27 cellular contexts compared by ENCODE assay signal in genomic region chr21:44732956-44733355, GRCh38. TPM values are rescaled to one million over a fixed set of nuclear protein-coding genes. Genes with fewer than 3 reads are reported as not detected.
"Had no signal": no experiment of that assay in that cellular context is flagged by ENCODE, and none has a peak within 500 bp of the region (broad histone marks: within the 10 kb centered on the region; RNA-seq: fewer than 3 reads in every experiment).

No MANE protein-coding gene starts in this region.

- H3K27me3 ChIP-seq: neural progenitor cell, ovary, right lobe of liver, vagina had no signal

- H3K9me3 Mint-ChIP-seq: activated CD4-positive, alpha-beta memory T cell treated with anti-CD3 and anti-CD28 coated beads for 36 hours; activated T-helper 1 cell treated with anti-CD3 and anti-CD28 coated beads, Interleukin-12 subunit alpha, Interleukin-12 subunit beta, Interleukin-2, Interleukin-4 antibody, amounts not matched to agents 30 ng/mL and 10 ng/mL and 1 ng/mL, durations not matched to agents 14 hours and 24 hours and 36 hours; central memory CD8-positive, alpha-beta T cell; stimulated activated memory B cell treated with anti-CD40 and anti-IgM and Interleukin-4, amounts not matched to agents 10 μg/mL and 1 μg/mL and 100 μg/mL, for 72 hours; T-helper 1 cell treated with Interleukin-12 subunit alpha and Interleukin-12 subunit beta and Interleukin-4 antibody, amounts not matched to agents 30 μg/mL and 1 μg/mL, for 36 hours had no signal

- ATAC-seq: left lung; naive thymus-derived CD4-positive, alpha-beta T cell; right lobe of liver; stimulated activated memory B cell treated with anti-CD40 and anti-IgM and Interleukin-4, amounts not matched to agents 10 μg/mL and 1 μg/mL and 100 μg/mL, for 72 hours had no signal

- H2AFZ ChIP-seq: neural progenitor cell had no signal

- H3K27ac Mint-ChIP-seq: activated CD4-positive, alpha-beta memory T cell treated with anti-CD3 and anti-CD28 coated beads for 36 hours; activated naive CD8-positive, alpha-beta T cell treated with anti-CD3 and anti-CD28 coated beads for 36 hours; activated T-helper 1 cell treated with anti-CD3 and anti-CD28 coated beads, Interleukin-12 subunit alpha, Interleukin-12 subunit beta, Interleukin-2, Interleukin-4 antibody, amounts not matched to agents 30 ng/mL and 10 ng/mL and 1 ng/mL, durations not matched to agents 14 hours and 24 hours and 36 hours; neural progenitor cell; stimulated activated memory B cell treated with anti-CD40 and anti-IgM and Interleukin-4, amounts not matched to agents 10 μg/mL and 1 μg/mL and 100 μg/mL, for 72 hours; T-helper 1 cell treated with Interleukin-12 subunit alpha and Interleukin-12 subunit beta and Interleukin-4 antibody, amounts not matched to agents 30 μg/mL and 1 μg/mL, for 36 hours had no signal

- H3K4me3 ChIP-seq: breast epithelium, left lung, lung, neural progenitor cell, ovary, right lobe of liver, stomach, vagina had no signal

- H3K4me1 Mint-ChIP-seq: activated naive CD8-positive, alpha-beta T cell treated with anti-CD3 and anti-CD28 coated beads for 36 hours; stimulated activated memory B cell treated with anti-CD40 and anti-IgM and Interleukin-4, amounts not matched to agents 10 μg/mL and 1 μg/mL and 100 μg/mL, for 72 hours had no signal

- H3K4me2 ChIP-seq: neural progenitor cell had no signal

- H3K4me3 Mint-ChIP-seq: activated CD4-positive, alpha-beta memory T cell treated with anti-CD3 and anti-CD28 coated beads for 36 hours; activated naive CD8-positive, alpha-beta T cell treated with anti-CD3 and anti-CD28 coated beads for 36 hours; activated T-helper 1 cell treated with anti-CD3 and anti-CD28 coated beads, Interleukin-12 subunit alpha, Interleukin-12 subunit beta, Interleukin-2, Interleukin-4 antibody, amounts not matched to agents 30 ng/mL and 10 ng/mL and 1 ng/mL, durations not matched to agents 14 hours and 24 hours and 36 hours; central memory CD8-positive, alpha-beta T cell; naive thymus-derived CD4-positive, alpha-beta T cell; neural progenitor cell; stimulated activated memory B cell treated with anti-CD40 and anti-IgM and Interleukin-4, amounts not matched to agents 10 μg/mL and 1 μg/mL and 100 μg/mL, for 72 hours; T-helper 1 cell treated with Interleukin-12 subunit alpha and Interleukin-12 subunit beta and Interleukin-4 antibody, amounts not matched to agents 30 μg/mL and 1 μg/mL, for 36 hours had no signal

- DNase-seq: activated CD4-positive, alpha-beta memory T cell treated with anti-CD3 and anti-CD28 coated beads for 36 hours; activated CD4-positive, alpha-beta T cell treated with anti-CD3 and anti-CD28 coated beads for 4 hours; activated CD4-positive, CD25-positive, alpha-beta regulatory T cell; activated naive CD8-positive, alpha-beta T cell treated with anti-CD3 and anti-CD28 coated beads for 36 hours; effector memory CD4-positive, alpha-beta T cell; foreskin melanocyte; kidney; left lung; naive thymus-derived CD4-positive, alpha-beta T cell; ovary; small intestine; stimulated activated CD4-positive, alpha-beta T cell treated with anti-CD3 and anti-CD28 coated beads, Interleukin-2, amount 100 ng/mL, for 24 hours; stomach; T1000; trophoblast cell had no signal

- H3K36me3 ChIP-seq: breast epithelium, left lung, neural progenitor cell, ovary, right lobe of liver, stomach, vagina had no signal

- H3K9ac ChIP-seq: neural progenitor cell had no signal

- H3K36me3 Mint-ChIP-seq: activated CD4-positive, alpha-beta memory T cell treated with anti-CD3 and anti-CD28 coated beads for 36 hours; activated naive CD8-positive, alpha-beta T cell treated with anti-CD3 and anti-CD28 coated beads for 36 hours; naive thymus-derived CD4-positive, alpha-beta T cell; neural progenitor cell; stimulated activated memory B cell treated with anti-CD40 and anti-IgM and Interleukin-4, amounts not matched to agents 10 μg/mL and 1 μg/mL and 100 μg/mL, for 72 hours had no signal

- H3K27ac ChIP-seq: breast epithelium, left lung, neural progenitor cell, ovary, right lobe of liver, stomach, vagina had no signal

- H3K4me1 ChIP-seq: breast epithelium, left lung, neural progenitor cell, right lobe of liver, stomach, vagina had no signal

RNA-seq across cellular contexts. Expression of gene TSPEAR, which starts 21.6 kb away (rescaled TPM):
- total RNA-seq: activated CD4-positive, alpha-beta memory T cell treated with anti-CD3 and anti-CD28 coated beads for 36 hours; activated naive CD8-positive, alpha-beta T cell treated with anti-CD3 and anti-CD28 coated beads for 36 hours; activated T-helper 1 cell treated with anti-CD3 and anti-CD28 coated beads, Interleukin-12 subunit alpha, Interleukin-12 subunit beta, Interleukin-2, Interleukin-4 antibody, amounts not matched to agents 30 ng/mL and 10 ng/mL and 1 ng/mL, durations not matched to agents 14 hours and 24 hours and 36 hours; astrocyte; naive thymus-derived CD4-positive, alpha-beta T cell; right lobe of liver; temporal lobe; vagina had no signal

RNA-seq across cellular contexts. Expression of gene KRTAP10-12, which starts 36.0 kb away (rescaled TPM):
- total RNA-seq: activated CD4-positive, alpha-beta memory T cell treated with anti-CD3 and anti-CD28 coated beads for 36 hours; activated naive CD8-positive, alpha-beta T cell treated with anti-CD3 and anti-CD28 coated beads for 36 hours; activated T-helper 1 cell treated with anti-CD3 and anti-CD28 coated beads, Interleukin-12 subunit alpha, Interleukin-12 subunit beta, Interleukin-2, Interleukin-4 antibody, amounts not matched to agents 30 ng/mL and 10 ng/mL and 1 ng/mL, durations not matched to agents 14 hours and 24 hours and 36 hours; astrocyte; breast epithelium; dermis microvascular lymphatic vessel endothelial cell; kidney; left lung; lung; naive thymus-derived CD4-positive, alpha-beta T cell; ovary; right lobe of liver; stomach; temporal lobe; vagina had no signal

RNA-seq across cellular contexts. Expression of gene KRTAP12-1, which starts 51.0 kb away (rescaled TPM):
- total RNA-seq: activated CD4-positive, alpha-beta memory T cell treated with anti-CD3 and anti-CD28 coated beads for 36 hours; activated naive CD8-positive, alpha-beta T cell treated with anti-CD3 and anti-CD28 coated beads for 36 hours; activated T-helper 1 cell treated with anti-CD3 and anti-CD28 coated beads, Interleukin-12 subunit alpha, Interleukin-12 subunit beta, Interleukin-2, Interleukin-4 antibody, amounts not matched to agents 30 ng/mL and 10 ng/mL and 1 ng/mL, durations not matched to agents 14 hours and 24 hours and 36 hours; astrocyte; breast epithelium; dermis microvascular lymphatic vessel endothelial cell; kidney; left lung; lung; naive thymus-derived CD4-positive, alpha-beta T cell; ovary; right lobe of liver; temporal lobe; vagina had no signal
